Comparison of ENCODE assay signal across 1 cellular context in genomic region chr18:35041752-35042379, GRCh38.
TF ChIP-seq lines count a peak whose summit lies in the region.

No MANE protein-coding gene starts in this region.

TF ChIP-seq in HepG2, 621 proteins besides CTCF, POLR2A, EP300 and RAD21 (continued from another document and continues in another):
- no peak for TF ChIP-seq BATF2 (CRISPR knock-in tag; IDR thresholded peaks at IDR 0.05)
- no peak for TF ChIP-seq SETDB1 (CRISPR knock-in tag; IDR thresholded peaks at IDR 0.05; ENCODE audit: borderline replicate concordance)
- TF ChIP-seq LRRFIP1 (CRISPR knock-in tag; conservative IDR thresholded peaks at IDR 0.05), result no peak
- TF ChIP-seq MXD4 (CRISPR knock-in tag; IDR thresholded peaks at IDR 0.05), result no peak
- no peak for TF ChIP-seq THAP7 (CRISPR knock-in tag; IDR thresholded peaks at IDR 0.05)
- TF ChIP-seq GFI1 (CRISPR knock-in tag; IDR thresholded peaks at IDR 0.05; ENCODE audit: borderline replicate concordance), result no peak
- TF ChIP-seq ZNF816 (CRISPR knock-in tag; IDR thresholded peaks at IDR 0.05; ENCODE audit: borderline replicate concordance), result 0 out of 2 replicates have a peak, but pooled peaks have one; percentile 20
- no peak for TF ChIP-seq ZNF10 (CRISPR knock-in tag; IDR thresholded peaks at IDR 0.05; ENCODE audit: borderline replicate concordance, low read depth)
- no peak for TF ChIP-seq PCBP2 (optimal IDR thresholded peaks at IDR 0.05; ENCODE audit: low read depth, low read length, poor library complexity, severe bottlenecking)
- no peak for TF ChIP-seq NBN (conservative IDR thresholded peaks at IDR 0.05)
- no peak for TF ChIP-seq NPAS2 (CRISPR knock-in tag; IDR thresholded peaks at IDR 0.05; ENCODE audit: borderline replicate concordance)
- 0 out of 2 replicates have a peak, but pooled peaks have one; percentile 59 for TF ChIP-seq ZNF572 (CRISPR knock-in tag; IDR thresholded peaks at IDR 0.05)
- TF ChIP-seq ZNF34 (CRISPR knock-in tag; IDR thresholded peaks at IDR 0.05; ENCODE audit: borderline replicate concordance), result no peak
- no peak for TF ChIP-seq ZNF362 (CRISPR knock-in tag; IDR thresholded peaks at IDR 0.05; ENCODE audit: borderline replicate concordance)
- TF ChIP-seq HOXA3 (CRISPR knock-in tag; IDR thresholded peaks at IDR 0.05), result no peak
- TF ChIP-seq TRIM24 (CRISPR knock-in tag; IDR thresholded peaks at IDR 0.05), result no peak
- TF ChIP-seq CREB1 (IDR thresholded peaks at IDR 0.05), result no peak
- no peak for TF ChIP-seq CREB1 (CRISPR knock-in tag; IDR thresholded peaks at IDR 0.05)
- no peak for TF ChIP-seq MEF2D (CRISPR knock-in tag; IDR thresholded peaks at IDR 0.05)
- no peak for TF ChIP-seq ZNF563 (CRISPR knock-in tag; IDR thresholded peaks at IDR 0.05)
- no peak for TF ChIP-seq ZNF101 (CRISPR knock-in tag; IDR thresholded peaks at IDR 0.05; ENCODE audit: borderline replicate concordance, low read depth)
- TF ChIP-seq ZFP82 (CRISPR knock-in tag; IDR thresholded peaks at IDR 0.05; ENCODE audit: borderline replicate concordance), result 0 out of 2 replicates have a peak, but pooled peaks have one; percentile 56
- TF ChIP-seq ZBTB42 (CRISPR knock-in tag; IDR thresholded peaks at IDR 0.05), result no peak
- no peak for TF ChIP-seq NFIC (IDR thresholded peaks at IDR 0.05; ENCODE audit: low read length)
- TF ChIP-seq LCORL (IDR thresholded peaks at IDR 0.05), result no peak
- TF ChIP-seq LCORL (CRISPR knock-in tag; IDR thresholded peaks at IDR 0.05), result no peak; the same call in 1 of the 2 replicates
- TF ChIP-seq ZMYM3 (CRISPR knock-in tag; IDR thresholded peaks at IDR 0.05), result no peak
- TF ChIP-seq ZNF251 (CRISPR knock-in tag; IDR thresholded peaks at IDR 0.05), result no peak
- no peak for TF ChIP-seq SAP130 (CRISPR knock-in tag; IDR thresholded peaks at IDR 0.05; ENCODE audit: low read depth)
- no peak for TF ChIP-seq NCOR1 (IDR thresholded peaks at IDR 0.05; ENCODE audit: borderline replicate concordance, low read length)
- TF ChIP-seq RXRB (CRISPR knock-in tag; IDR thresholded peaks at IDR 0.05; ENCODE audit: borderline replicate concordance), result no peak
- no peak for TF ChIP-seq HNF4A (CRISPR knock-in tag; IDR thresholded peaks at IDR 0.05)
- TF ChIP-seq ZXDC (CRISPR knock-in tag; IDR thresholded peaks at IDR 0.05), result no peak
- TF ChIP-seq ZNF772 (CRISPR knock-in tag; IDR thresholded peaks at IDR 0.05), result no peak
- TF ChIP-seq ISX (CRISPR knock-in tag; conservative IDR thresholded peaks at IDR 0.05), result no peak
- TF ChIP-seq NR1H2 (CRISPR knock-in tag; IDR thresholded peaks at IDR 0.05; ENCODE audit: borderline replicate concordance, low read depth), result no peak
- no peak for TF ChIP-seq MTA3 (CRISPR knock-in tag; IDR thresholded peaks at IDR 0.05)
- no peak for TF ChIP-seq KDM6A (CRISPR knock-in tag; IDR thresholded peaks at IDR 0.05; ENCODE audit: low read depth)
- no peak for TF ChIP-seq AGO2 (optimal IDR thresholded peaks at IDR 0.05; ENCODE audit: low read depth, low read length)
- no peak for TF ChIP-seq DDIT3 (CRISPR knock-in tag; IDR thresholded peaks at IDR 0.05)
- no peak for TF ChIP-seq ZNF850 (CRISPR knock-in tag; conservative IDR thresholded peaks at IDR 0.05)
- TF ChIP-seq ZNF619 (CRISPR knock-in tag; IDR thresholded peaks at IDR 0.05), result no peak
- TF ChIP-seq ZNF781 (CRISPR knock-in tag; IDR thresholded peaks at IDR 0.05; ENCODE audit: borderline replicate concordance, not compliant biosample characterization), result no peak
- no peak for TF ChIP-seq FOXA3 (CRISPR knock-in tag; IDR thresholded peaks at IDR 0.05)
- TF ChIP-seq ZBTB10 (CRISPR knock-in tag; IDR thresholded peaks at IDR 0.05; ENCODE audit: borderline replicate concordance), result no peak
- TF ChIP-seq ZNF350 (CRISPR knock-in tag; IDR thresholded peaks at IDR 0.05; ENCODE audit: borderline replicate concordance, low read depth), result no peak
- no peak for TF ChIP-seq ZFYVE20 (CRISPR knock-in tag; IDR thresholded peaks at IDR 0.05; ENCODE audit: borderline replicate concordance, low read depth)
- TF ChIP-seq TFDP2 (CRISPR knock-in tag; IDR thresholded peaks at IDR 0.05), result no peak
- no peak for TF ChIP-seq MZF1 (CRISPR knock-in tag; IDR thresholded peaks at IDR 0.05; ENCODE audit: borderline replicate concordance)
- TF ChIP-seq BHLHE40 (IDR thresholded peaks at IDR 0.05; ENCODE audit: low read length), result no peak
- no peak for TF ChIP-seq ZNF230 (CRISPR knock-in tag; IDR thresholded peaks at IDR 0.05)
- no peak for TF ChIP-seq ZNF543 (CRISPR knock-in tag; IDR thresholded peaks at IDR 0.05)
- no peak for TF ChIP-seq ZNF552 (CRISPR knock-in tag; IDR thresholded peaks at IDR 0.05; ENCODE audit: borderline replicate concordance)
- TF ChIP-seq XRCC5 (optimal IDR thresholded peaks at IDR 0.05; ENCODE audit: low read length), result no peak
- TF ChIP-seq TOE1 (CRISPR knock-in tag; IDR thresholded peaks at IDR 0.05), result no peak
- 0 out of 2 replicates have a peak, but pooled peaks have one; percentile 11 for TF ChIP-seq ZNF777 (CRISPR knock-in tag; IDR thresholded peaks at IDR 0.05)
- no peak for TF ChIP-seq ZNF549 (CRISPR knock-in tag; IDR thresholded peaks at IDR 0.05)
- peak; percentile 6; the same call in 1 of the 2 replicates for TF ChIP-seq ZNF710 (CRISPR knock-in tag; IDR thresholded peaks at IDR 0.05; ENCODE audit: borderline replicate concordance)
- TF ChIP-seq ZNF12 (CRISPR knock-in tag; IDR thresholded peaks at IDR 0.05), result no peak
- TF ChIP-seq SRY (CRISPR knock-in tag; IDR thresholded peaks at IDR 0.05), result no peak
- no peak for TF ChIP-seq GLMP (CRISPR knock-in tag; IDR thresholded peaks at IDR 0.05; ENCODE audit: borderline replicate concordance)
- TF ChIP-seq ZNF501 (CRISPR knock-in tag; IDR thresholded peaks at IDR 0.05), result peak; percentile 10; the same call in 1 of the 2 replicates
- 0 out of 2 replicates have a peak, but pooled peaks have one; percentile 1 for TF ChIP-seq SP2 (CRISPR knock-in tag; IDR thresholded peaks at IDR 0.05)
